Comparison of ENCODE assay signal across 8 cellular contexts in the genomic region with DNA sequence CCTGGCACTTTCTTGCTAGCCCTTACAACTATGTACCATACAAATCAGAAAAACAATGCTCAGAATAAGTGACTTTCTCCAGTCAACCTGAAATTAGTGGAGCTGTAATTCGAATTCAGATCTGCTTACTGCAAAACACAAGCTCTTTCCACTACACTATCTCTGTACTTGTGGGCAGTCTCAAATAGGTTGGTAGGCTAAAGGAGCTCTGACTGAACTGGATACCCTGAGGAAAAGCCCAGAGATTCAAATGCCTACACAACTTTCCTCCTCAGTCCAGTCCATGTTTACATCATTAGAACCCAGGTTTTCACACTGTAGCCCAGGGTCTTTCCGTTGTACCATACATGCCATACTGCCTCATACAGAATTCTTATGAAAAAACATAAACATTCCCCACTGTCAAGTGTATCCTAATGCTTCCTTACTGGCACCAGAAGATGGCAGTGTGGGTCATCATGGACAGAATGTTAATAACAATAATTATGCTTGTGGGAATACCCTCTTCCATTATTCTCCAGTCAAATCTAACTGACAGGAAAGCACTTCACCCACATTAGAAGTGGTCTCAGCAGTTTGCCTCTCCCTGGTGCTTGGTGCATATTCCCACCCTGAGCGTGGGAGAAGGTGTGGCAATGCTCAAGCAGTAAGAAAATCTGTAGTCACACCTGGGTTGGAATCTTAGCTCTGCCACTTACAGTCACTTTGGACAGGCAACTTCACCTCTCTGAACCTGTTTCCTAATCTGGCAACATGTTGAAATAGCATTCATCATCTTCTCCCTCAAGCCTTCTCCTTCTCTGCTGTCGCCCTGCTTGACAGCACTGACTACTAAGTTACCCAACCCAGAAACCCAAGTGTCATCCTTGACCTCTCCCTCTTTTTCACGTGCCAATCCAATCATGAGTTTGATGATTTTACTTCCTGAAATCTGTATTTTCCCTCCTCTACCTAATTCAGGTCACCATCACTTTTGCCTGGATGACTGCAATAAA. TPM values are rescaled to one million over a fixed set of nuclear protein-coding genes. Genes with fewer than 3 reads are reported as not detected.
DNase-seq lines count a peak whose midpoint lies in the region; ATAC-seq and TF ChIP-seq lines count a peak whose summit lies in the region.

No MANE protein-coding gene starts in this region.

- no peak overlapping the region for H3K4me3 ChIP-seq in cardiac muscle cell
- no peak overlapping the region for H3K4me3 ChIP-seq in sigmoid colon

- H3K9me3 ChIP-seq in cardiac muscle cell (ENCODE audit: low read depth) (no peaks in the 10 kb centered on the region), sigmoid colon (no peaks in the 10 kb centered on the region)

- POLR2A ChIA-PET in activated CD8-positive, alpha-beta T cell treated with anti-CD3 and anti-CD28 coated beads, Interleukin-2, amount 10 ng/mL, durations not matched to agents 7 days and 5 days (lab: Charles Lee), result no interaction called here

- CTCF ChIA-PET in activated CD8-positive, alpha-beta T cell treated with anti-CD3 and anti-CD28 coated beads, Interleukin-2, amount 10 ng/mL, durations not matched to agents 7 days and 5 days (lab: Charles Lee), result interaction anchor here (0.8 to 1.4 kb wide), 4 partner anchors 22 to 203 kb away, joined by 3 to 6 read pairs (median 4); no protein-coding TSS in a partner anchor

- ATAC-seq in GM21825 (IDR thresholded peaks at IDR 0.05; ENCODE audit: unreplicated experiment), result peak; percentile 49
- ATAC-seq in activated CD8-positive, alpha-beta T cell treated with anti-CD3 and anti-CD28 coated beads, Interleukin-2, amount 10 ng/mL, durations not matched to agents 7 days and 5 days, result peak; percentile 58
- ATAC-seq in GM19452 (IDR thresholded peaks at IDR 0.05; ENCODE audit: unreplicated experiment), result no peak
- no peak for ATAC-seq in HG02642 (IDR thresholded peaks at IDR 0.05; ENCODE audit: poor library complexity, unreplicated experiment)

- H3K27ac ChIP-seq in C4-2B (no peak overlapping the region), cardiac muscle cell (no peak overlapping the region), sigmoid colon (no peak overlapping the region)

- no peaks in the 10 kb centered on the region for H3K9me3 Mint-ChIP-seq in activated CD8-positive, alpha-beta T cell treated with anti-CD3 and anti-CD28 coated beads, Interleukin-2, amount 10 ng/mL, durations not matched to agents 7 days and 5 days (ENCODE audit: insufficient read depth)

- no peak for TF ChIP-seq EP300 in sigmoid colon (IDR thresholded peaks at IDR 0.05)

- DNase-seq in NCI-H226 (peak; percentile 28), cardiac muscle cell (ENCODE audit: low read depth in 1 of 2, low spot score in 1 of 2) (peak; percentile 48 to 85), sigmoid colon (no peak)
- peak; percentile 24 for DNase-seq in activated CD8-positive, alpha-beta T cell treated with anti-CD3 and anti-CD28 coated beads, Interleukin-2, amount 10 ng/mL, durations not matched to agents 7 days and 5 days

- H3K27me3 Mint-ChIP-seq in activated CD8-positive, alpha-beta T cell treated with anti-CD3 and anti-CD28 coated beads, Interleukin-2, amount 10 ng/mL, durations not matched to agents 7 days and 5 days (ENCODE audit: low read depth), result peaks cover 42% of the 10 kb centered on the region

- H3K36me3 Mint-ChIP-seq in activated CD8-positive, alpha-beta T cell treated with anti-CD3 and anti-CD28 coated beads, Interleukin-2, amount 10 ng/mL, durations not matched to agents 7 days and 5 days (ENCODE audit: low read depth), result no peaks in the 10 kb centered on the region

- intact Hi-C loops in sigmoid colon (cut with DNase I), result loop anchor here (2.0 kb wide), 1 partner anchor 167 kb away; no protein-coding TSS in a partner anchor

- WGBS in sigmoid colon, 2 donors, result 25 to 37% methylated on average over 5 of the region's 5 CpGs

- peak; percentile 88 for TF ChIP-seq CTCF in C4-2B (conservative IDR thresholded peaks at IDR 0.05)
- peak; percentile 78 for TF ChIP-seq CTCF in cardiac muscle cell (IDR thresholded peaks at IDR 0.05; ENCODE audit: low read depth, low read length)
- peak; percentile 30 to 56 (median 50) for TF ChIP-seq CTCF in sigmoid colon (IDR thresholded peaks at IDR 0.05)

- TF ChIP-seq POLR2A in sigmoid colon (IDR thresholded peaks at IDR 0.05), result no peak

- H3K36me3 ChIP-seq in cardiac muscle cell (no peaks in the 10 kb centered on the region), sigmoid colon (no peaks in the 10 kb centered on the region)

- no peaks in the 10 kb centered on the region for H3K4me1 Mint-ChIP-seq in activated CD8-positive, alpha-beta T cell treated with anti-CD3 and anti-CD28 coated beads, Interleukin-2, amount 10 ng/mL, durations not matched to agents 7 days and 5 days (ENCODE audit: low read depth)

- H3K4me1 ChIP-seq in cardiac muscle cell (ENCODE audit: low read depth) (no peaks in the 10 kb centered on the region), sigmoid colon (no peaks in the 10 kb centered on the region)

- no peak overlapping the region for H3K4me3 Mint-ChIP-seq in activated CD8-positive, alpha-beta T cell treated with anti-CD3 and anti-CD28 coated beads, Interleukin-2, amount 10 ng/mL, durations not matched to agents 7 days and 5 days

- H3K27ac Mint-ChIP-seq in activated CD8-positive, alpha-beta T cell treated with anti-CD3 and anti-CD28 coated beads, Interleukin-2, amount 10 ng/mL, durations not matched to agents 7 days and 5 days, result no peak overlapping the region

- no peaks in the 10 kb centered on the region for H3K27me3 ChIP-seq in cardiac muscle cell
- H3K27me3 ChIP-seq in sigmoid colon, result no peaks in the 10 kb centered on the region

RNA-seq across cellular contexts. Expression of a gene that starts 14.4 kb away (rescaled TPM):
- total RNA-seq in activated CD8-positive, alpha-beta T cell treated with anti-CD3 and anti-CD28 coated beads, Interleukin-2, amount 10 ng/mL, durations not matched to agents 7 days and 5 days, result 1 to 10 TPM; 1.4 to 1.6 TPM
- 23.1 and 30.3 TPM in 2 replicates for total RNA-seq in cardiac muscle cell
- polyA plus RNA-seq in cardiac muscle cell, result 7.1 and 9.8 TPM in 2 replicates
- 10 to 100 TPM; 25.9 to 36.3 (median 28.8) TPM for total RNA-seq in sigmoid colon
- polyA plus RNA-seq in sigmoid colon, result 1 to 10 TPM; 4.7 to 7.2 (median 5.4) TPM

Comparison
In these comparisons a context has a peak if more than half of its experiments do, and no peak if none do; other contexts are left out.
1. ATAC-seq: peak in GM21825 (single experiment) and activated CD8-positive, alpha-beta T cell treated with anti-CD3 and anti-CD28 coated beads, Interleukin-2, amount 10 ng/mL, durations not matched to agents 7 days and 5 days (single experiment); none in GM19452 (single experiment) and HG02642 (single experiment).
2. Peak in every context shown above with its lines, with median percentiles within 50 percentile points of each other: CTCF ChIP-seq.